1 cellular context compared by ENCODE assay signal in genomic region chr17:28634211-28634865, GRCh38.
TF ChIP-seq lines count a peak whose summit lies in the region.

No MANE protein-coding gene starts in this region.

TF ChIP-seq in HepG2, 621 proteins besides CTCF, POLR2A, EP300 and RAD21:
- no peak for TF ChIP-seq ZNF230 (CRISPR knock-in tag; IDR thresholded peaks at IDR 0.05)
- TF ChIP-seq TRAFD1 (CRISPR knock-in tag; IDR thresholded peaks at IDR 0.05; ENCODE audit: borderline replicate concordance) = no peak
- TF ChIP-seq ZNF605 (CRISPR knock-in tag; IDR thresholded peaks at IDR 0.05) = no peak
